ENCODE assay signal across 10 cellular contexts in genomic region chr10:625335-625699, GRCh38.
A peak's percentile ranks its signal among the peaks of the same experiment; 100 is the strongest.
DNase-seq lines count a peak whose midpoint lies in the region; ATAC-seq and TF ChIP-seq lines count a peak whose summit lies in the region.
"Had no signal": no experiment of that assay in that cellular context is flagged by ENCODE, and none has a peak within 500 bp of the region (broad histone marks: within the 10 kb centered on the region; RNA-seq: fewer than 3 reads in every experiment).

No MANE protein-coding gene starts in this region.

- H3K4me3 ChIP-seq in IMR-90 (ENCODE audit: insufficient read depth, low read depth, low read length) = no peak overlapping the region
- peak overlapping the region in 57 of 59 donors; percentile 3 to 68 (median 41) for H3K4me3 ChIP-seq in dorsolateral prefrontal cortex
- peak overlapping the region in 1 of 2 experiments; percentile 65 for H3K4me3 ChIP-seq in mesenchymal stem cell (ENCODE audit: insufficient read depth in 1 of 2, low read depth in 1 of 2, low read length in 2 of 2)
- H3K4me3 ChIP-seq in stomach = peak overlapping the region in 2 of 4 donors; percentile 1 to 21

- peak overlapping the region; percentile 54 for H3K4ac ChIP-seq in IMR-90 (ENCODE audit: low read depth, low read length)
- peak overlapping the region; percentile 80 to 88 for H3K4ac ChIP-seq in mesenchymal stem cell (ENCODE audit: low read depth in 1 of 2, low read length in 2 of 2)

- peak overlapping the region; percentile 57 for H3K23ac ChIP-seq in IMR-90 (ENCODE audit: low read depth, low read length)
- no peak overlapping the region for H3K23ac ChIP-seq in mesenchymal stem cell (ENCODE audit: low read length in 2 of 2)

- peak overlapping the region; percentile 39; the same call in 1 of the 2 replicates for H3K14ac ChIP-seq in IMR-90 (replicated peaks; ENCODE audit: low read depth, low read length)
- H3K14ac ChIP-seq in mesenchymal stem cell (ENCODE audit: low read length in 2 of 2) = peak overlapping the region in 1 of 2 experiments; percentile 84

- no peak for TF ChIP-seq EP300 in stomach (IDR thresholded peaks at IDR 0.05)

- peaks cover 68% of the 10 kb centered on the region for H4K20me1 ChIP-seq in IMR-90 (ENCODE audit: insufficient read depth, low read length)

- in situ Hi-C loops in IMR-90 (cut with MboI; ENCODE audit: low sequenced_read_pairs) = no loop called here

- H4K8ac ChIP-seq in IMR-90 (ENCODE audit: low read depth in 2 of 2, low read length in 2 of 2) (peak overlapping the region; percentile 60 to 83; a peak in 3 of 4 replicates), mesenchymal stem cell (ENCODE audit: low read length) (peak overlapping the region; percentile 93)

- TF ChIP-seq CTCF in IMR-90 (conservative IDR thresholded peaks at IDR 0.05; ENCODE audit: low read depth, low read length) (no peak), dorsolateral prefrontal cortex (IDR thresholded peaks at IDR 0.05 in 54 of 56, conservative IDR thresholded peaks at IDR 0.05 in 2 of 56; ENCODE audit: low read depth in 1 of 56, partially characterized antibody in 56 of 56) (peak in 9 of 56 donors; percentile 3 to 37 (median 7)), stomach (IDR thresholded peaks at IDR 0.05) (no peak)

- peaks cover 31% of the 10 kb centered on the region for H3K4me1 ChIP-seq in IMR-90 (ENCODE audit: control insufficient read depth, insufficient read depth, low read length)
- peaks cover 38% of the 10 kb centered on the region for H3K4me1 ChIP-seq in mesenchymal stem cell (ENCODE audit: control insufficient read depth, insufficient read depth, low read depth, low read length)
- peaks cover 14 to 56% (median 41%) of the 10 kb centered on the region in 4 donors for H3K4me1 ChIP-seq in stomach

- peak overlapping the region; percentile 49 for H3K4me2 ChIP-seq in IMR-90 (ENCODE audit: low read depth, low read length)
- peak overlapping the region; percentile 58 for H3K4me2 ChIP-seq in mesenchymal stem cell (ENCODE audit: low read length, poor library complexity, severe bottlenecking)

- CTCF ChIA-PET in IMR-90 (lab: Yijun Ruan, JAX) = interaction anchor here (1.0 kb wide), 1 partner anchor 15 kb away, joined by 3 read pairs; no protein-coding TSS in a partner anchor

- intact Hi-C loops in IMR-90 (cut with micrococcal nuclease) = no loop called here
- intact Hi-C loops in dorsolateral prefrontal cortex (cut with DNase I) = loop anchor here (2.0 to 5.0 kb wide), 2 partner anchors 37 to 63 kb away; partner anchors contain the start of gene DIP2C (in 1 of the 2)
- intact Hi-C loops in stomach (cut with DNase I; ENCODE audit: low total_unique reads) = no loop called here

- 0 out of 2 replicates have a peak, but pooled peaks have one; percentile 8 for TF ChIP-seq POLR2A in IMR-90 (IDR thresholded peaks at IDR 0.05; ENCODE audit: low read depth, low read length)
- TF ChIP-seq POLR2A in stomach (IDR thresholded peaks at IDR 0.05) = no peak

- no peak overlapping the region for H3K56ac ChIP-seq in IMR-90 (ENCODE audit: extremely low read depth, insufficient read depth, low read length)

- H2BK5ac ChIP-seq in IMR-90 (ENCODE audit: low read depth, low read length, poor library complexity, severe bottlenecking) = peak overlapping the region; percentile 59
- H2BK5ac ChIP-seq in mesenchymal stem cell (ENCODE audit: low read depth, low read length, poor library complexity, severe bottlenecking) = peak overlapping the region; percentile 53

- no peak overlapping the region for H3K9ac ChIP-seq in IMR-90 (ENCODE audit: low read depth, low read length)
- peak overlapping the region; percentile 86 for H3K9ac ChIP-seq in mesenchymal stem cell (ENCODE audit: low read length)

- dilution Hi-C loops in IMR-90 (cut with HindIII; ENCODE audit: low sequenced_read_pairs, unreplicated experiment) = no loop called here

- H3K9me1 ChIP-seq in IMR-90 (ENCODE audit: insufficient read depth, low read length) = peaks cover 34% of the 10 kb centered on the region

- H2BK120ac ChIP-seq in IMR-90 (ENCODE audit: low read depth, low read length) = peak overlapping the region; percentile 79
- peak overlapping the region; percentile 78 for H2BK120ac ChIP-seq in mesenchymal stem cell (ENCODE audit: low read depth, low read length)

- BruUV-seq in IMR-90 (replicated peaks; lab: Mats Ljungman, UMichigan) = no TSS peak

- peak overlapping the region; percentile 65 for H4K91ac ChIP-seq in IMR-90 (ENCODE audit: insufficient read depth, low read depth, low read length)
- peak overlapping the region; percentile 96 for H4K91ac ChIP-seq in mesenchymal stem cell (ENCODE audit: low read length)

- H3K9me3 ChIP-seq in IMR-90 (ENCODE audit: control insufficient read depth, insufficient read depth, low read length) = no peaks in the 10 kb centered on the region
- no peaks in the 10 kb centered on the region for H3K9me3 ChIP-seq in mesenchymal stem cell (ENCODE audit: control insufficient read depth, low read length)
- H3K9me3 ChIP-seq in stomach = no peaks in the 10 kb centered on the region

- peak overlapping the region; percentile 49; the same call in 1 of the 3 replicates for H2BK15ac ChIP-seq in IMR-90 (ENCODE audit: low read depth, low read length)
- no peak overlapping the region for H2BK15ac ChIP-seq in mesenchymal stem cell (ENCODE audit: low read depth, poor library complexity, severe bottlenecking)

- H3K79me1 ChIP-seq in IMR-90 (ENCODE audit: low read depth in 1 of 2, low read length in 2 of 2) (peaks cover 46 to 94% of the 10 kb centered on the region in 2 experiments), mesenchymal stem cell (replicated peaks; ENCODE audit: low read length, poor library complexity, severe bottlenecking) (peaks cover 52% of the 10 kb centered on the region)

- H3K27ac ChIP-seq in IMR-90 (ENCODE audit: insufficient read depth, low read length) = peak overlapping the region; percentile 77
- peak overlapping the region; percentile 83 to 100 (median 99) for H3K27ac ChIP-seq in dorsolateral prefrontal cortex
- H3K27ac ChIP-seq in mesenchymal stem cell (ENCODE audit: low read length, poor library complexity, severe bottlenecking) = peak overlapping the region; percentile 85
- H3K27ac ChIP-seq in stomach = peak overlapping the region; percentile 4 to 83 (median 77)

- H3K36me3 ChIP-seq in IMR-90 (ENCODE audit: control insufficient read depth, insufficient read depth, low read length) (peaks cover 2% of the 10 kb centered on the region; the same call in 1 of the 2 replicates), mesenchymal stem cell (ENCODE audit: control insufficient read depth in 1 of 2, insufficient read depth in 2 of 2, low read depth in 1 of 2, low read length in 2 of 2) (peaks cover 20 to 25% of the 10 kb centered on the region in 2 experiments), stomach (peaks cover 0 to 8% (median 2%) of the 10 kb centered on the region in 4 donors)

- peak overlapping the region; percentile 45 for H4K5ac ChIP-seq in IMR-90 (ENCODE audit: low read depth, low read length)

- peak overlapping the region; percentile 2 for H2AK9ac ChIP-seq in IMR-90 (replicated peaks; ENCODE audit: low read depth, low read length, poor library complexity)

- H2BK12ac ChIP-seq in mesenchymal stem cell (ENCODE audit: low read length in 2 of 2) = peak overlapping the region; percentile 49 to 97

- WGBS in IMR-90 (ENCODE audit: extremely low coverage in 2 of 2, insufficient read length in 1 of 2), 2 experiments = 86% methylated on average over 10 of the region's 17 CpGs; no CpG with 5 or more reads in 1 of the 2 experiments
- WGBS in mesenchymal stem cell = 12% methylated on average over 17 of the region's 17 CpGs
- WGBS in stomach, 5 donors = 64 to 76% (median 73%) methylated on average over 12 to 17 of the region's 17 CpGs

- H2BK20ac ChIP-seq in IMR-90 (ENCODE audit: low read depth, low read length) = peak overlapping the region; percentile 44; the same call in 1 of the 2 replicates

- DNase-seq in IMR-90 (no peak), dorsolateral prefrontal cortex (peak; percentile 46 to 83 (median 74)), mesenchymal stem cell (peak; percentile 88), stomach (no peak), NCI-H446 (lab: John Stamatoyannopoulos, UW) (no peak), foreskin melanocyte (no peak)
- DNase-seq: NCI-H2107, T-helper 9 cell had no signal

- no peak for TF ChIP-seq RAD21 in IMR-90 (IDR thresholded peaks at IDR 0.05; ENCODE audit: low read length)

- ATAC-seq in IMR-90 (ENCODE audit: low read depth) = no peak; the same call in 1 of the 2 replicates
- no peak for ATAC-seq in HG03045 (IDR thresholded peaks at IDR 0.05; ENCODE audit: unreplicated experiment)
- ATAC-seq in HG03139 (IDR thresholded peaks at IDR 0.05; ENCODE audit: unreplicated experiment) = no peak

- no peaks in the 10 kb centered on the region for H3K27me3 ChIP-seq in IMR-90 (ENCODE audit: control insufficient read depth, insufficient read depth, low read length)
- H3K27me3 ChIP-seq in dorsolateral prefrontal cortex = no peaks in the 10 kb centered on the region
- no peaks in the 10 kb centered on the region for H3K27me3 ChIP-seq in mesenchymal stem cell (ENCODE audit: control insufficient read depth in 1 of 2, insufficient read depth in 1 of 2, low read length in 2 of 2)
- no peaks in the 10 kb centered on the region for H3K27me3 ChIP-seq in stomach

- peak overlapping the region; percentile 76; the same call in 1 of the 2 replicates for H2AK5ac ChIP-seq in IMR-90 (ENCODE audit: low read depth, low read length)
- no peak overlapping the region for H2AK5ac ChIP-seq in mesenchymal stem cell (ENCODE audit: low read length, severe bottlenecking)

- peak overlapping the region; percentile 69 for H3K18ac ChIP-seq in IMR-90 (ENCODE audit: low read depth, low read length)
- H3K18ac ChIP-seq in mesenchymal stem cell (ENCODE audit: low read depth in 1 of 2, low read length in 2 of 2) = peak overlapping the region; percentile 92 to 95

- POLR2A ChIA-PET in IMR-90 (lab: Charles Lee; ENCODE audit: unreplicated experiment) = no interaction called here

- no peak overlapping the region for H2AFZ ChIP-seq in IMR-90 (replicated peaks; ENCODE audit: low read length, poor library complexity)
- no peak overlapping the region for H2AFZ ChIP-seq in mesenchymal stem cell (ENCODE audit: low read depth, low read length)

TF ChIP-seq in IMR-90, 13 proteins besides CTCF, POLR2A, EP300 and RAD21 (continues in another document):
- TF ChIP-seq MXI1 (IDR thresholded peaks at IDR 0.05; ENCODE audit: borderline replicate concordance, low read depth, low read length) (no peak), RCOR1 (IDR thresholded peaks at IDR 0.05; ENCODE audit: insufficient replicate concordance, low read length) (no peak), ELK1 (IDR thresholded peaks at IDR 0.05; ENCODE audit: borderline replicate concordance, low read depth, low read length) (no peak), MAFK (IDR thresholded peaks at IDR 0.05; ENCODE audit: low read depth, low read length) (no peak)

Comparison
In these comparisons a context has a peak if more than half of its experiments do, and no peak if none do; other contexts are left out.
1. DNase-seq: peak in dorsolateral prefrontal cortex (10 of 10) and mesenchymal stem cell (single experiment); none in IMR-90 (single experiment), stomach (single experiment), NCI-H446 (0 of 2) and foreskin melanocyte (single experiment).
2. intact Hi-C loops: an anchor here in dorsolateral prefrontal cortex (2.0 to 5.0 kb wide); none called in IMR-90 and stomach.
3. Peak in every context shown above with its lines, with median percentiles within 50 percentile points of each other: H3K27ac ChIP-seq.